21 cellular contexts compared by ENCODE assay signal in genomic region chr3:156782319-156782718, GRCh38.
"Had no signal": no experiment of that assay in that cellular context is flagged by ENCODE, and none has a peak within 500 bp of the region (broad histone marks: within the 10 kb centered on the region; RNA-seq: fewer than 3 reads in every experiment).

No MANE protein-coding gene starts in this region.

- H3K27ac Mint-ChIP-seq: activated B cell treated with CpG ODN at 0.5 μM for 24 hours; activated CD4-positive, alpha-beta memory T cell treated with anti-CD3 and anti-CD28 coated beads, Interleukin-2, amount 10 ng/mL, durations not matched to agents 7 days and 5 days; activated naive CD4-positive, alpha-beta T cell treated with anti-CD3 and anti-CD28 coated beads for 36 hours; activated T-helper 2 cell treated with anti-CD3 and anti-CD28 coated beads, Interferon-gamma antibody, Interleukin-2, Interleukin-4, amounts not matched to agents 10 μg/mL and 5 μg/mL and 100 μg/mL, durations not matched to agents 14 hours and 24 hours and 36 hours; dendritic cell treated with granulocyte-macrophage colony-stimulating factor and Interleukin-4, amounts not matched to agents 40 ng/mL and 50 ng/mL, for 4 days; stimulated activated naive CD8-positive, alpha-beta T cell treated with anti-CD3 and anti-CD28 coated beads, Interleukin-15, Interleukin-2, amounts not matched to agents 100 ng/mL and 50 ng/mL, for 24 hours had no signal

- H3K27ac ChIP-seq: lower lobe of right lung, prostate gland, right atrium auricular region, tibial nerve had no signal

- H3K9me3 ChIP-seq: lower lobe of right lung, prostate gland, right atrium auricular region, tibial nerve had no signal

- H3K4me1 Mint-ChIP-seq: activated B cell treated with CpG ODN at 0.5 μM for 24 hours had no signal

- DNase-seq: activated B cell treated with CpG ODN at 0.5 μM for 24 hours; activated CD4-positive, alpha-beta memory T cell treated with anti-CD3 and anti-CD28 coated beads, Interleukin-2, amount 10 ng/mL, durations not matched to agents 7 days and 5 days; activated CD4-positive, alpha-beta T cell treated with anti-CD3 and anti-CD28 coated beads for 48 hours; activated naive CD4-positive, alpha-beta T cell treated with anti-CD3 and anti-CD28 coated beads for 36 hours; activated T-cell treated with anti-CD3 and anti-CD28 coated beads, Interleukin-2, amount 50 U/mL, for 1 hour; anterior cingulate cortex; cerebellar nuclear complex; effector CD8-positive, alpha-beta T cell; hippocampal formation; islet precursor cell; lower lobe of right lung; midbrain; occipital lobe; T-helper 2 cell had no signal

- H3K4me1 ChIP-seq: lower lobe of right lung, prostate gland, right atrium auricular region had no signal

- H3K36me3 ChIP-seq: lower lobe of right lung, prostate gland, right atrium auricular region, tibial nerve had no signal

- H3K4me3 Mint-ChIP-seq: activated B cell treated with CpG ODN at 0.5 μM for 24 hours; activated CD4-positive, alpha-beta memory T cell treated with anti-CD3 and anti-CD28 coated beads, Interleukin-2, amount 10 ng/mL, durations not matched to agents 7 days and 5 days; activated naive CD4-positive, alpha-beta T cell treated with anti-CD3 and anti-CD28 coated beads for 36 hours; dendritic cell treated with granulocyte-macrophage colony-stimulating factor and Interleukin-4, amounts not matched to agents 40 ng/mL and 50 ng/mL, for 4 days; nephron; stimulated activated naive CD8-positive, alpha-beta T cell treated with anti-CD3 and anti-CD28 coated beads, Interleukin-15, Interleukin-2, amounts not matched to agents 100 ng/mL and 50 ng/mL, for 24 hours had no signal

- H3K27me3 ChIP-seq: right atrium auricular region, tibial nerve had no signal

- H3K27me3 Mint-ChIP-seq: activated B cell treated with CpG ODN at 0.5 μM for 24 hours; activated CD4-positive, alpha-beta memory T cell treated with anti-CD3 and anti-CD28 coated beads, Interleukin-2, amount 10 ng/mL, durations not matched to agents 7 days and 5 days; dendritic cell treated with granulocyte-macrophage colony-stimulating factor and Interleukin-4, amounts not matched to agents 40 ng/mL and 50 ng/mL, for 4 days had no signal

- H3K4me3 ChIP-seq: lower lobe of right lung, prostate gland, right atrium auricular region, tibial nerve had no signal

- H3K9me3 Mint-ChIP-seq: activated B cell treated with CpG ODN at 0.5 μM for 24 hours; activated naive CD4-positive, alpha-beta T cell treated with anti-CD3 and anti-CD28 coated beads for 36 hours; activated T-helper 2 cell treated with anti-CD3 and anti-CD28 coated beads, Interferon-gamma antibody, Interleukin-2, Interleukin-4, amounts not matched to agents 10 μg/mL and 5 μg/mL and 100 μg/mL, durations not matched to agents 14 hours and 24 hours and 36 hours; dendritic cell treated with granulocyte-macrophage colony-stimulating factor and Interleukin-4, amounts not matched to agents 40 ng/mL and 50 ng/mL, for 4 days; nephron; stimulated activated naive CD8-positive, alpha-beta T cell treated with anti-CD3 and anti-CD28 coated beads, Interleukin-15, Interleukin-2, amounts not matched to agents 100 ng/mL and 50 ng/mL, for 24 hours had no signal
